In the genomic region with DNA sequence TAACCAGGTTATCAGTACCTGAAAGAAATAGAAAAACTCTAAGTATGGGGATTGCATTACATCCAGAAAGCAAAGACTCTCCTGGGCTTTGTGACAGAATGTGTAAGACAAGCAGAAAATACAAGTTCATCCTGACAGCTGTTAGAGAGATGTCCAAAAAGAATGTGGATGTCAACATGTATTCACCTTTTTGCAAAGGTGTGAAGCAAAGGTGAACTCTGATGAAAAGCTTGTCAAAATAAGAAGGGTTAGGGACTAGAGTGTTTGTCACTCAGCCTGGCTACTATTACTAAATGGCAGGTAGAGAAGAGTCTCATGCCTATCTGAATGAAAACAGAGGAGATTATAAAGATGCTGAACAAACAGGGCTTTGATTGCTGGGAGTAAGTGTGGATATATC, we compare ENCODE assay signal across 6 cellular contexts.
"Had no signal": no experiment of that assay in that cellular context is flagged by ENCODE, and none has a peak within 500 bp of the region (broad histone marks: within the 10 kb centered on the region; RNA-seq: fewer than 3 reads in every experiment).

No MANE protein-coding gene starts in this region.

- DNase-seq: IMR-90, KBM-7 had no signal

- H3K27ac ChIP-seq: HL-60 had no signal

- ATAC-seq: HepG2, K562 had no signal

- FAIRE-seq: HepG2, HTR-8/SVneo, K562 had no signal

- H3K4me3 ChIP-seq: K562 had no signal
